4 cellular contexts compared by ENCODE assay signal in genomic region chr5:101716941-101717340, GRCh38.
"Had no signal": no experiment of that assay in that cellular context is flagged by ENCODE, and none has a peak within 500 bp of the region (broad histone marks: within the 10 kb centered on the region; RNA-seq: fewer than 3 reads in every experiment).

No MANE protein-coding gene starts in this region.

- H3K4me3 ChIP-seq: GM23338 had no signal

- DNase-seq: H9, HCEC 1CT, IMR-90 had no signal
